In genomic region chr9:94847486-94847885, GRCh38 we compare ENCODE assay signal across 11 cellular contexts.
DNase-seq lines count a peak whose midpoint lies in the region; ATAC-seq, FAIRE-seq and TF ChIP-seq lines count a peak whose summit lies in the region.
"Had no signal": no experiment of that assay in that cellular context is flagged by ENCODE, and none has a peak within 500 bp of the region (broad histone marks: within the 10 kb centered on the region; RNA-seq: fewer than 3 reads in every experiment).

No MANE protein-coding gene starts in this region.

- no peak for TF ChIP-seq EP300 in suprapubic skin (IDR thresholded peaks at IDR 0.05)

- H3K27ac ChIP-seq in heart left ventricle: peak overlapping the region in 1 of 12 donors; percentile 52
- peak overlapping the region; percentile 38 to 57 for H3K27ac ChIP-seq in ascending aorta
- H3K27ac ChIP-seq in suprapubic skin: peak overlapping the region; percentile 25
- H3K27ac ChIP-seq: BLaER1, HL-60 had no signal

- TF ChIP-seq CTCF in heart left ventricle (IDR thresholded peaks at IDR 0.05) (no peak), ascending aorta (IDR thresholded peaks at IDR 0.05) (no peak), suprapubic skin (IDR thresholded peaks at IDR 0.05) (no peak)

- H3K4me3 ChIP-seq in heart left ventricle: no peak overlapping the region
- no peak overlapping the region for H3K4me3 ChIP-seq in ascending aorta
- H3K4me3 ChIP-seq in suprapubic skin: no peak overlapping the region
- H3K4me3 ChIP-seq: BLaER1 had no signal

- intact Hi-C loops in heart left ventricle (cut with DNase I) (no loop called here), Right ventricle myocardium inferior (cut with DNase I) (no loop called here), ascending aorta (cut with DNase I) (loop anchor here (10.0 kb wide), 1 partner anchor 163 kb away; no protein-coding TSS in a partner anchor)

- FAIRE-seq in islet of Langerhans (lab: Jason Lieb, UNC): peak; percentile 56

- no peaks in the 10 kb centered on the region for H3K36me3 ChIP-seq in heart left ventricle
- H3K36me3 ChIP-seq in ascending aorta: peaks cover 0 to 4% of the 10 kb centered on the region in 2 donors
- no peaks in the 10 kb centered on the region for H3K36me3 ChIP-seq in suprapubic skin

- CTCF ChIA-PET in HEK293T (lab: Yijun Ruan, JAX): no interaction called here

- H3K4me1 ChIP-seq in heart left ventricle: peaks cover 0 to 10% (median 2%) of the 10 kb centered on the region in 12 donors
- peaks cover 4 to 14% of the 10 kb centered on the region in 2 donors for H3K4me1 ChIP-seq in ascending aorta
- H3K4me1 ChIP-seq in suprapubic skin: peaks cover 32% of the 10 kb centered on the region

- TF ChIP-seq POLR2A in heart left ventricle (IDR thresholded peaks at IDR 0.05) (no peak), suprapubic skin (IDR thresholded peaks at IDR 0.05) (no peak)

- POLR2A ChIA-PET in HEK293T (lab: Yijun Ruan, JAX): no interaction called here

- no peak for DNase-seq in heart left ventricle
- no peak for DNase-seq in Right ventricle myocardium inferior (ENCODE audit: missing footprints)
- DNase-seq in ascending aorta (ENCODE audit: low spot score in 2 of 2): no peak
- no peak for DNase-seq in suprapubic skin (ENCODE audit: low spot score in 2 of 2)
- DNase-seq in HEK293T (ENCODE audit: extremely low spot score): no peak
- DNase-seq in DMS79 (lab: John Stamatoyannopoulos, UW): no peak
- DNase-seq: cortex of kidney had no signal

- H3K27me3 ChIP-seq in heart left ventricle (no peaks in the 10 kb centered on the region), ascending aorta (no peaks in the 10 kb centered on the region), suprapubic skin (no peaks in the 10 kb centered on the region)
- H3K27me3 ChIP-seq: BLaER1 had no signal

- WGBS in heart left ventricle, 4 donors: 66 to 75% (median 69%) methylated on average over 3 of the region's 3 CpGs
- whole genome bisulfite sequencing in suprapubic skin: 32% methylated on average over 3 of the region's 3 CpGs

- peak in 3 of 4 donors; percentile 45 to 71 (median 52) for ATAC-seq in heart left ventricle
- ATAC-seq in Right ventricle myocardium inferior: no peak
- no peak for ATAC-seq in GM19023 (IDR thresholded peaks at IDR 0.05; ENCODE audit: unreplicated experiment)

- H3K9me3 ChIP-seq in heart left ventricle (no peaks in the 10 kb centered on the region), ascending aorta (no peaks in the 10 kb centered on the region), suprapubic skin (no peaks in the 10 kb centered on the region)
- H3K9me3 ChIP-seq: BLaER1 had no signal

TF ChIP-seq in HEK293T, 16 proteins besides CTCF, POLR2A, EP300 and RAD21:
- no peak for TF ChIP-seq ARNT (IDR thresholded peaks at IDR 0.05)
- no peak for TF ChIP-seq SP1 (IDR thresholded peaks at IDR 0.05)
- no peak for TF ChIP-seq PKNOX1 (IDR thresholded peaks at IDR 0.05)
- no peak for TF ChIP-seq FOXA1 (IDR thresholded peaks at IDR 0.05)
- TF ChIP-seq HDGF (IDR thresholded peaks at IDR 0.05; ENCODE audit: borderline replicate concordance): no peak
- TF ChIP-seq BHLHE40 (IDR thresholded peaks at IDR 0.05; ENCODE audit: borderline replicate concordance): no peak
- no peak for TF ChIP-seq ELF4 (IDR thresholded peaks at IDR 0.05)
- no peak for TF ChIP-seq ZNF384 (IDR thresholded peaks at IDR 0.05)
- no peak for TF ChIP-seq FOXK2 (IDR thresholded peaks at IDR 0.05)
- TF ChIP-seq FOXM1 (IDR thresholded peaks at IDR 0.05; ENCODE audit: borderline replicate concordance): no peak
- TF ChIP-seq CTBP1 (IDR thresholded peaks at IDR 0.05; ENCODE audit: borderline replicate concordance): no peak
- TF ChIP-seq LEF1 (IDR thresholded peaks at IDR 0.05; ENCODE audit: borderline replicate concordance): no peak
- TF ChIP-seq TARDBP (IDR thresholded peaks at IDR 0.05): no peak
- TF ChIP-seq NFRKB (IDR thresholded peaks at IDR 0.05): no peak
- TF ChIP-seq L3MBTL2 (conservative IDR thresholded peaks at IDR 0.05): no peak
- TF ChIP-seq SUZ12 (IDR thresholded peaks at IDR 0.05): no peak
TF ChIP-seq in HEK293T: peak in this region for 0.

Comparison
In these comparisons a context has a peak if more than half of its experiments do, and no peak if none do; other contexts are left out.
1. ATAC-seq: peak in heart left ventricle (3 of 4); none in Right ventricle myocardium inferior (single experiment) and GM19023 (single experiment).